8 cellular contexts compared by ENCODE assay signal in genomic region chr17:81514485-81514734, GRCh38. TPM values are rescaled to one million over a fixed set of nuclear protein-coding genes. Genes with fewer than 3 reads are reported as not detected.
A peak's percentile ranks its signal among the peaks of the same experiment; 100 is the strongest.
DNase-seq lines count a peak whose midpoint lies in the region; TF ChIP-seq lines count a peak whose summit lies in the region.

No MANE protein-coding gene starts in this region.

- H3K27ac ChIP-seq in SJSA1 = peak overlapping the region; percentile 87

- peaks cover 60% of the 10 kb centered on the region for H3K4me1 ChIP-seq in SJSA1 (replicated peaks)

- DNase-seq in SJSA1 (ENCODE audit: low read depth in 1 of 2, low spot score in 2 of 2) = no peak
- DNase-seq in fibroblast of villous mesenchyme (ENCODE audit: low read depth) = no peak
- no peak for DNase-seq in skeletal muscle cell (ENCODE audit: low read depth)
- no peak for DNase-seq in activated CD8-positive, alpha-beta memory T cell treated with anti-CD3 and anti-CD28 coated beads, Interleukin-2, amount 50 U/mL, for 48 hours
- DNase-seq in KG1 (lab: John Stamatoyannopoulos, UW) = no peak
- DNase-seq in SK-N-DZ (ENCODE audit: low spot score) = no peak
- no peak for DNase-seq in NCI-H1436 (lab: John Stamatoyannopoulos, UW)

- H3K4me3 ChIP-seq in GM12875 (ENCODE audit: low read depth, low read length) = peak overlapping the region; percentile 71
- peak overlapping the region; percentile 80 for H3K4me3 ChIP-seq in SJSA1
- H3K4me3 ChIP-seq in fibroblast of villous mesenchyme (ENCODE audit: low read depth, low read length) = peak overlapping the region; percentile 73
- peak overlapping the region; percentile 72 for H3K4me3 ChIP-seq in skeletal muscle cell (ENCODE audit: low read depth, low read length)

- 0 out of 2 replicates have a peak, but pooled peaks cover 2% of the 10 kb centered on the region for H3K9me3 ChIP-seq in SJSA1 (replicated peaks)

- TF ChIP-seq CTCF in GM12875 (IDR thresholded peaks at IDR 0.05; ENCODE audit: borderline replicate concordance, insufficient read depth, low read depth, low read length) (no peak), fibroblast of villous mesenchyme (IDR thresholded peaks at IDR 0.05; ENCODE audit: insufficient read depth, low read depth, low read length) (no peak)

- peaks cover 71% of the 10 kb centered on the region for H3K36me3 ChIP-seq in SJSA1

- no peaks in the 10 kb centered on the region for H3K27me3 ChIP-seq in SJSA1 (replicated peaks)

RNA-seq across cellular contexts. Expression of gene ACTG1, which starts 1.8 kb away (rescaled TPM):
- 9,784 and 9,807 TPM in 2 replicates for total RNA-seq in SJSA1 (2014; rRNA removed; shearing (Covaris generic))
- total RNA-seq in fibroblast of villous mesenchyme = 10,242 and 13,686 TPM in 2 replicates
- 2,351 and 2,595 TPM in 2 replicates for polyA plus RNA-seq in SK-N-DZ (2014; cell fraction: cytosol; rRNA removed)
- polyA plus RNA-seq in SK-N-DZ (2014; cell fraction: nucleus; rRNA removed) = 1,254 and 2,322 TPM in 2 replicates

RNA-seq across cellular contexts. Expression of gene FSCN2, which starts 13.8 kb away (rescaled TPM):
- 0.61 and 1.4 TPM in 2 replicates for total RNA-seq in SJSA1 (2014; rRNA removed; shearing (Covaris generic))
- 1.7 and 3.5 TPM in 2 replicates for total RNA-seq in fibroblast of villous mesenchyme
- 0.13 TPM in 1 of 2 replicates, not detected in the other for polyA plus RNA-seq in SK-N-DZ (2014; cell fraction: cytosol; rRNA removed)
- 0.52 TPM in 1 of 2 replicates, not detected in the other for polyA plus RNA-seq in SK-N-DZ (2014; cell fraction: nucleus; rRNA removed)

RNA-seq across cellular contexts. Expression of gene FAAP100, which starts 37.7 kb away (rescaled TPM):
- 26.0 and 28.1 TPM in 2 replicates for total RNA-seq in SJSA1 (2014; rRNA removed; shearing (Covaris generic))
- 27.6 and 40.3 TPM in 2 replicates for total RNA-seq in fibroblast of villous mesenchyme
- polyA plus RNA-seq in SK-N-DZ (2014; cell fraction: cytosol; rRNA removed) = 40.2 and 49.0 TPM in 2 replicates
- polyA plus RNA-seq in SK-N-DZ (2014; cell fraction: nucleus; rRNA removed) = 85.2 and 88.2 TPM in 2 replicates
